In genomic region chr2:42569116-42569711, GRCh38 we compare ENCODE assay signal across 8 cellular contexts. TPM values are rescaled to one million over a fixed set of nuclear protein-coding genes. Genes with fewer than 3 reads are reported as not detected.
DNase-seq lines count a peak whose midpoint lies in the region; ATAC-seq lines count a peak whose summit lies in the region.

No MANE protein-coding gene starts in this region.

- no peaks in the 10 kb centered on the region for H3K9me3 Mint-ChIP-seq in CD8-positive, alpha-beta memory T cell
- peaks cover 2% of the 10 kb centered on the region for H3K9me3 Mint-ChIP-seq in activated naive CD8-positive, alpha-beta T cell treated with anti-CD3 and anti-CD28 coated beads, Interleukin-2, amount 10 ng/mL, durations not matched to agents 7 days and 5 days

- peak overlapping the region; percentile 85 to 97 (median 89) for H3K4me3 Mint-ChIP-seq in CD8-positive, alpha-beta memory T cell
- peak overlapping the region; percentile 97 for H3K4me3 Mint-ChIP-seq in activated naive CD8-positive, alpha-beta T cell treated with anti-CD3 and anti-CD28 coated beads, Interleukin-2, amount 10 ng/mL, durations not matched to agents 7 days and 5 days

- H3K36me3 Mint-ChIP-seq in CD8-positive, alpha-beta memory T cell = peaks cover 0 to 11% (median 2%) of the 10 kb centered on the region in 3 donors
- H3K36me3 Mint-ChIP-seq in activated naive CD8-positive, alpha-beta T cell treated with anti-CD3 and anti-CD28 coated beads, Interleukin-2, amount 10 ng/mL, durations not matched to agents 7 days and 5 days = peaks cover 16% of the 10 kb centered on the region

- ATAC-seq in GM21619 (IDR thresholded peaks at IDR 0.05; ENCODE audit: unreplicated experiment) (peak; percentile 3), left cardiac atrium (peak; percentile 58 to 59), HG03565 (IDR thresholded peaks at IDR 0.05; ENCODE audit: unreplicated experiment) (no peak)
- peak; percentile 23 for ATAC-seq in activated naive CD8-positive, alpha-beta T cell treated with anti-CD3 and anti-CD28 coated beads, Interleukin-2, amount 10 ng/mL, durations not matched to agents 7 days and 5 days (ENCODE audit: low read depth)

- peaks cover 23 to 34% (median 30%) of the 10 kb centered on the region in 3 donors for H3K4me1 Mint-ChIP-seq in CD8-positive, alpha-beta memory T cell
- H3K4me1 Mint-ChIP-seq in activated naive CD8-positive, alpha-beta T cell treated with anti-CD3 and anti-CD28 coated beads, Interleukin-2, amount 10 ng/mL, durations not matched to agents 7 days and 5 days = peaks cover 23% of the 10 kb centered on the region

- H3K4me3 ChIP-seq in CD8-positive, alpha-beta memory T cell (ENCODE audit: low read length) = peak overlapping the region; percentile 60

- H3K9me3 ChIP-seq in CD8-positive, alpha-beta memory T cell (ENCODE audit: low read length) = no peaks in the 10 kb centered on the region

- CTCF ChIA-PET in CD8-positive, alpha-beta memory T cell (lab: Charles Lee) = no interaction called here

- no peaks in the 10 kb centered on the region for H3K27me3 Mint-ChIP-seq in CD8-positive, alpha-beta memory T cell
- H3K27me3 Mint-ChIP-seq in activated naive CD8-positive, alpha-beta T cell treated with anti-CD3 and anti-CD28 coated beads, Interleukin-2, amount 10 ng/mL, durations not matched to agents 7 days and 5 days = no peaks in the 10 kb centered on the region

- peak overlapping the region; percentile 33 for H3K27ac ChIP-seq in CD8-positive, alpha-beta memory T cell (ENCODE audit: low read depth, low read length)

- H3K27ac Mint-ChIP-seq in CD8-positive, alpha-beta memory T cell = peak overlapping the region in 7 of 8 donors; percentile 40 to 98 (median 90)
- H3K27ac Mint-ChIP-seq in activated naive CD8-positive, alpha-beta T cell treated with anti-CD3 and anti-CD28 coated beads, Interleukin-2, amount 10 ng/mL, durations not matched to agents 7 days and 5 days = peak overlapping the region; percentile 94

- peak in 1 of 5 donors; percentile 13 for DNase-seq in CD8-positive, alpha-beta memory T cell
- peak; percentile 76 for DNase-seq in NCI-H2227 treated with DMSO at 0.1 percent for 48 hours (lab: John Stamatoyannopoulos, UW)
- peak; percentile 49 for DNase-seq in activated naive CD8-positive, alpha-beta T cell treated with anti-CD3 and anti-CD28 coated beads, Interleukin-2, amount 10 ng/mL, durations not matched to agents 7 days and 5 days
- DNase-seq in left cardiac atrium = peak; percentile 28
- DNase-seq in pons (ENCODE audit: low spot score) = peak; percentile 60
- no peak for DNase-seq in T1000 (lab: John Stamatoyannopoulos, UW)

- POLR2A ChIA-PET in CD8-positive, alpha-beta memory T cell (lab: Charles Lee) = interaction anchor here (0.6 kb wide), 1 partner anchor 42 kb away, joined by 4 read pairs; no protein-coding TSS in a partner anchor
- POLR2A ChIA-PET in activated naive CD8-positive, alpha-beta T cell treated with anti-CD3 and anti-CD28 coated beads, Interleukin-2, amount 10 ng/mL, durations not matched to agents 7 days and 5 days (lab: Charles Lee) = interaction anchor here (0.8 to 1.0 kb wide), 3 partner anchors 90 to 241 kb away, joined by 3 to 4 read pairs (median 3); no protein-coding TSS in a partner anchor

- intact Hi-C loops in left cardiac atrium (cut with DNase I) = no loop called here

- H3K4me1 ChIP-seq in CD8-positive, alpha-beta memory T cell (ENCODE audit: insufficient read depth, low read length) = peaks cover 26% of the 10 kb centered on the region

- H3K27me3 ChIP-seq in CD8-positive, alpha-beta memory T cell (ENCODE audit: insufficient read depth, low read length, poor library complexity, severe bottlenecking) = no peaks in the 10 kb centered on the region

- H3K36me3 ChIP-seq in CD8-positive, alpha-beta memory T cell (ENCODE audit: insufficient read depth, low read length) = no peaks in the 10 kb centered on the region

RNA-seq across cellular contexts. Expression of gene MTA3, which starts 0.8 kb away (rescaled TPM):
- 10 to 100 TPM; 20.0 to 24.1 TPM for total RNA-seq in CD8-positive, alpha-beta memory T cell
- 7.9 TPM for polyA plus RNA-seq in CD8-positive, alpha-beta memory T cell
- 10 to 100 TPM; 35.6 to 36.2 TPM for total RNA-seq in activated naive CD8-positive, alpha-beta T cell treated with anti-CD3 and anti-CD28 coated beads, Interleukin-2, amount 10 ng/mL, durations not matched to agents 7 days and 5 days
- 10 to 100 TPM; 20.9 to 21.8 TPM for total RNA-seq in left cardiac atrium
